7 cellular contexts compared by ENCODE assay signal in the genomic region with DNA sequence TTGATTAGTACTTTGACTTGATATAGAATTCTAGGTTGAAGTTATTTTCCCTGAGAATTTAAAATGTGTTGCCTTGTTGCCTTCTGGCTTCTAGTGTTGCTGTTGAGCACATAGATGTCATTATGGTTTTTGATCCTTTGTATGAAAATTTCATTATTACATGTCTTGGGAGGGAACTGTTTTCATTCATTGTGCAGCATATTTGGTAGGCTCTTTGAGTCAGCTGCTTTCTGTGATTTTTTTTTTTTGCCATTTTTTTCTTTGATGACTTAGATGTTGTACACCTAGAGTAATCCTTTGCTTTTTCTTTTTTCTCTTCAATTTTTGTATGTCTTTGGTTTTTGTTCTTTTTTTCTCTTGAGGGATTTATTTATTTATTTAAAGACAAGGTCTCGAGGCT. TPM values are rescaled to one million over a fixed set of nuclear protein-coding genes. Genes with fewer than 3 reads are reported as not detected.
DNase-seq lines count a peak whose midpoint lies in the region; ATAC-seq and FAIRE-seq lines count a peak whose summit lies in the region.
"Not testable (repeated sequence)": the region's sequence is repeated elsewhere in the genome, so short reads cannot be mapped to it uniquely, and the experiment has no call there.

No MANE protein-coding gene starts in this region.

- peak overlapping the region in 3 of 8 donors; percentile 26 to 89 (median 45) for H3K27ac Mint-ChIP-seq in CD8-positive, alpha-beta memory T cell
- H3K27ac Mint-ChIP-seq in activated CD4-positive, alpha-beta T cell treated with anti-CD3 and anti-CD28 coated beads for 36 hours: not testable (repeated sequence)
- peak overlapping the region; percentile 0 for H3K27ac Mint-ChIP-seq in activated T-helper 17 cell treated with anti-CD3 and anti-CD28 coated beads, Interleukin-2, amount 50 U/mL, for 72 hours
- peak overlapping the region; percentile 11 to 18 for H3K27ac Mint-ChIP-seq in natural killer cell treated with Interleukin-12 subunit alpha and Interleukin-12 subunit beta and Interleukin-15 and Interleukin-18, amount 100 ng/mL, for 72 hours
- peak overlapping the region; percentile 11 for H3K27ac Mint-ChIP-seq in stimulated activated memory B cell treated with anti-CD40 and anti-IgM and Interleukin-4, amounts not matched to agents 10 μg/mL and 1 μg/mL and 100 μg/mL, for 72 hours

- not testable (repeated sequence) for H3K9me3 ChIP-seq in CD8-positive, alpha-beta memory T cell (ENCODE audit: low read length)

- intact Hi-C loops in activated CD4-positive, alpha-beta T cell treated with anti-CD3 and anti-CD28 coated beads for 36 hours (cut with DNase I, micrococcal nuclease): not testable (repeated sequence)

- POLR2A ChIA-PET in CD8-positive, alpha-beta memory T cell (lab: Charles Lee); activated CD4-positive, alpha-beta T cell treated with anti-CD3 and anti-CD28 coated beads for 36 hours (lab: Charles Lee): not testable (repeated sequence)

- CTCF ChIA-PET in CD8-positive, alpha-beta memory T cell (lab: Charles Lee); activated CD4-positive, alpha-beta T cell treated with anti-CD3 and anti-CD28 coated beads for 36 hours (lab: Charles Lee): not testable (repeated sequence)

- not testable (repeated sequence) for H3K9me3 Mint-ChIP-seq in CD8-positive, alpha-beta memory T cell; activated CD4-positive, alpha-beta T cell treated with anti-CD3 and anti-CD28 coated beads for 36 hours (ENCODE audit: low read depth); activated T-helper 17 cell treated with anti-CD3 and anti-CD28 coated beads, Interleukin-2, amount 50 U/mL, for 72 hours; natural killer cell treated with Interleukin-12 subunit alpha and Interleukin-12 subunit beta and Interleukin-15 and Interleukin-18, amount 100 ng/mL, for 72 hours; stimulated activated memory B cell treated with anti-CD40 and anti-IgM and Interleukin-4, amounts not matched to agents 10 μg/mL and 1 μg/mL and 100 μg/mL, for 72 hours

- not testable (repeated sequence) for H3K36me3 ChIP-seq in CD8-positive, alpha-beta memory T cell (ENCODE audit: insufficient read depth, low read length)

- peak overlapping the region in 4 of 7 donors; percentile 1 to 59 (median 12) for H3K4me3 Mint-ChIP-seq in CD8-positive, alpha-beta memory T cell
- H3K4me3 Mint-ChIP-seq in activated CD4-positive, alpha-beta T cell treated with anti-CD3 and anti-CD28 coated beads for 36 hours; activated T-helper 17 cell treated with anti-CD3 and anti-CD28 coated beads, Interleukin-2, amount 50 U/mL, for 72 hours; natural killer cell treated with Interleukin-12 subunit alpha and Interleukin-12 subunit beta and Interleukin-15 and Interleukin-18, amount 100 ng/mL, for 72 hours; stimulated activated memory B cell treated with anti-CD40 and anti-IgM and Interleukin-4, amounts not matched to agents 10 μg/mL and 1 μg/mL and 100 μg/mL, for 72 hours: not testable (repeated sequence)

- not testable (repeated sequence) for H3K4me1 ChIP-seq in CD8-positive, alpha-beta memory T cell (ENCODE audit: insufficient read depth, low read length)

- peaks cover 58 to 89% (median 81%) of the 10 kb centered on the region in 3 donors for H3K4me1 Mint-ChIP-seq in CD8-positive, alpha-beta memory T cell
- H3K4me1 Mint-ChIP-seq in activated CD4-positive, alpha-beta T cell treated with anti-CD3 and anti-CD28 coated beads for 36 hours: peaks cover 43% of the 10 kb centered on the region
- peaks cover 25% of the 10 kb centered on the region for H3K4me1 Mint-ChIP-seq in activated T-helper 17 cell treated with anti-CD3 and anti-CD28 coated beads, Interleukin-2, amount 50 U/mL, for 72 hours
- peaks cover 34 to 40% of the 10 kb centered on the region in 2 donors for H3K4me1 Mint-ChIP-seq in natural killer cell treated with Interleukin-12 subunit alpha and Interleukin-12 subunit beta and Interleukin-15 and Interleukin-18, amount 100 ng/mL, for 72 hours (ENCODE audit: low read depth in 2 of 2)
- H3K4me1 Mint-ChIP-seq in stimulated activated memory B cell treated with anti-CD40 and anti-IgM and Interleukin-4, amounts not matched to agents 10 μg/mL and 1 μg/mL and 100 μg/mL, for 72 hours: peaks cover 65% of the 10 kb centered on the region

- H3K36me3 Mint-ChIP-seq in CD8-positive, alpha-beta memory T cell; activated CD4-positive, alpha-beta T cell treated with anti-CD3 and anti-CD28 coated beads for 36 hours (ENCODE audit: low read depth); activated T-helper 17 cell treated with anti-CD3 and anti-CD28 coated beads, Interleukin-2, amount 50 U/mL, for 72 hours (ENCODE audit: low read depth); natural killer cell treated with Interleukin-12 subunit alpha and Interleukin-12 subunit beta and Interleukin-15 and Interleukin-18, amount 100 ng/mL, for 72 hours; stimulated activated memory B cell treated with anti-CD40 and anti-IgM and Interleukin-4, amounts not matched to agents 10 μg/mL and 1 μg/mL and 100 μg/mL, for 72 hours: not testable (repeated sequence)

- not testable (repeated sequence) for DNase-seq in CD8-positive, alpha-beta memory T cell; activated CD4-positive, alpha-beta T cell treated with anti-CD3 and anti-CD28 coated beads for 36 hours; frontal cortex (ENCODE audit: low spot score in 2 of 2); natural killer cell treated with Interleukin-12 subunit alpha and Interleukin-12 subunit beta and Interleukin-15 and Interleukin-18, amount 100 ng/mL, for 72 hours (ENCODE audit: low spot score)

- not testable (repeated sequence) for H3K4me3 ChIP-seq in CD8-positive, alpha-beta memory T cell (ENCODE audit: low read length)

- H3K27me3 Mint-ChIP-seq in CD8-positive, alpha-beta memory T cell; activated CD4-positive, alpha-beta T cell treated with anti-CD3 and anti-CD28 coated beads for 36 hours; activated T-helper 17 cell treated with anti-CD3 and anti-CD28 coated beads, Interleukin-2, amount 50 U/mL, for 72 hours; natural killer cell treated with Interleukin-12 subunit alpha and Interleukin-12 subunit beta and Interleukin-15 and Interleukin-18, amount 100 ng/mL, for 72 hours; stimulated activated memory B cell treated with anti-CD40 and anti-IgM and Interleukin-4, amounts not matched to agents 10 μg/mL and 1 μg/mL and 100 μg/mL, for 72 hours: not testable (repeated sequence)

- peak; percentile 30 for ATAC-seq in activated CD4-positive, alpha-beta T cell treated with anti-CD3 and anti-CD28 coated beads for 36 hours
- ATAC-seq in activated T-helper 17 cell treated with anti-CD3 and anti-CD28 coated beads, Interleukin-2, amount 50 U/mL, for 72 hours (replicated peaks): peak; percentile 59
- ATAC-seq in natural killer cell treated with Interleukin-12 subunit alpha and Interleukin-12 subunit beta and Interleukin-15 and Interleukin-18, amount 100 ng/mL, for 72 hours; stimulated activated memory B cell treated with anti-CD40 and anti-IgM and Interleukin-4, amounts not matched to agents 10 μg/mL and 1 μg/mL and 100 μg/mL, for 72 hours: not testable (repeated sequence)

- FAIRE-seq in colon (lab: Jason Lieb, UNC): peak; percentile 31
- FAIRE-seq in frontal cortex (lab: Jason Lieb, UNC): peak; percentile 64

- H3K27ac ChIP-seq in CD8-positive, alpha-beta memory T cell (ENCODE audit: low read depth, low read length): not testable (repeated sequence)

- H3K27me3 ChIP-seq in CD8-positive, alpha-beta memory T cell (ENCODE audit: insufficient read depth, low read length, poor library complexity, severe bottlenecking): not testable (repeated sequence)

RNA-seq across cellular contexts. Expression of gene ZNRF2, which starts 13.1 kb away (rescaled TPM):
- 10 to 100 TPM; 12.4 to 13.6 TPM for total RNA-seq in CD8-positive, alpha-beta memory T cell
- 4.2 TPM for polyA plus RNA-seq in CD8-positive, alpha-beta memory T cell
- total RNA-seq in activated CD4-positive, alpha-beta T cell treated with anti-CD3 and anti-CD28 coated beads for 36 hours: 1 to 10 TPM; 8.1 to 8.8 TPM
- 1 to 10 TPM; 6.7 to 9.8 TPM for total RNA-seq in activated T-helper 17 cell treated with anti-CD3 and anti-CD28 coated beads, Interleukin-2, amount 50 U/mL, for 72 hours
- 57.1 TPM for total RNA-seq in frontal cortex
- total RNA-seq in natural killer cell treated with Interleukin-12 subunit alpha and Interleukin-12 subunit beta and Interleukin-15 and Interleukin-18, amount 100 ng/mL, for 72 hours: 10 to 100 TPM; 10.4 to 12.3 TPM
